Comparison of ENCODE assay signal across 19 cellular contexts in genomic region chr19:19570561-19570960, GRCh38. TPM values are rescaled to one million over a fixed set of nuclear protein-coding genes. Genes with fewer than 3 reads are reported as not detected.
A peak's percentile ranks its signal among the peaks of the same experiment; 100 is the strongest.
DNase-seq lines count a peak whose midpoint lies in the region; ATAC-seq and TF ChIP-seq lines count a peak whose summit lies in the region.
"Had no signal": no experiment of that assay in that cellular context is flagged by ENCODE, and none has a peak within 500 bp of the region (broad histone marks: within the 10 kb centered on the region; RNA-seq: fewer than 3 reads in every experiment).

No MANE protein-coding gene starts in this region.

- H3K27me3 ChIP-seq in osteoblast (ENCODE audit: insufficient read depth, low read length): no peaks in the 10 kb centered on the region
- H3K27me3 ChIP-seq: SJCRH30 had no signal

- no peak overlapping the region for H3K27ac ChIP-seq in osteoblast (ENCODE audit: low read depth, low read length)
- H3K27ac ChIP-seq: KMS-11, SJCRH30 had no signal

- no peaks in the 10 kb centered on the region for H3K9me3 ChIP-seq in osteoblast (ENCODE audit: low read depth, low read length)
- H3K9me3 ChIP-seq: SJCRH30 had no signal

- H3K36me3 ChIP-seq in osteoblast (ENCODE audit: insufficient read depth, low read length): no peaks in the 10 kb centered on the region
- H3K36me3 ChIP-seq: SJCRH30 had no signal

- H2AFZ ChIP-seq in osteoblast (ENCODE audit: low read length): no peak overlapping the region

- CTCF ChIA-PET in activated CD4-positive, alpha-beta memory T cell treated with anti-CD3 and anti-CD28 coated beads, Interleukin-2, amount 10 ng/mL, durations not matched to agents 7 days and 5 days (lab: Charles Lee): interaction anchor here (1.3 kb wide), 1 partner anchor 16 kb away, joined by 3 read pairs; no protein-coding TSS in a partner anchor
- CTCF ChIA-PET in activated CD4-positive, alpha-beta memory T cell treated with anti-CD3 and anti-CD28 coated beads for 36 hours (lab: Charles Lee): interaction anchor here (1.7 kb wide), 1 partner anchor 16 kb away, joined by 6 read pairs; no protein-coding TSS in a partner anchor

- no peaks in the 10 kb centered on the region for H3K27me3 Mint-ChIP-seq in activated CD4-positive, alpha-beta memory T cell treated with anti-CD3 and anti-CD28 coated beads, Interleukin-2, amount 10 ng/mL, durations not matched to agents 7 days and 5 days
- H3K27me3 Mint-ChIP-seq in activated CD4-positive, alpha-beta memory T cell treated with anti-CD3 and anti-CD28 coated beads for 36 hours: no peaks in the 10 kb centered on the region
- no peaks in the 10 kb centered on the region for H3K27me3 Mint-ChIP-seq in activated T-helper 17 cell treated with anti-CD3 and anti-CD28 coated beads, Interleukin-2, amount 50 U/mL, for 72 hours

- H3K4me3 Mint-ChIP-seq in activated CD4-positive, alpha-beta memory T cell treated with anti-CD3 and anti-CD28 coated beads, Interleukin-2, amount 10 ng/mL, durations not matched to agents 7 days and 5 days: no peak overlapping the region
- H3K4me3 Mint-ChIP-seq in activated CD4-positive, alpha-beta memory T cell treated with anti-CD3 and anti-CD28 coated beads for 36 hours: no peak overlapping the region
- H3K4me3 Mint-ChIP-seq in activated T-helper 17 cell treated with anti-CD3 and anti-CD28 coated beads, Interleukin-2, amount 50 U/mL, for 72 hours: no peak overlapping the region
- H3K4me3 Mint-ChIP-seq: H9 had no signal

- intact Hi-C loops in activated CD4-positive, alpha-beta memory T cell treated with anti-CD3 and anti-CD28 coated beads for 36 hours (cut with micrococcal nuclease): no loop called here

- H3K36me3 Mint-ChIP-seq in activated CD4-positive, alpha-beta memory T cell treated with anti-CD3 and anti-CD28 coated beads, Interleukin-2, amount 10 ng/mL, durations not matched to agents 7 days and 5 days (ENCODE audit: low read depth): peaks cover 49% of the 10 kb centered on the region
- H3K36me3 Mint-ChIP-seq in activated CD4-positive, alpha-beta memory T cell treated with anti-CD3 and anti-CD28 coated beads for 36 hours: peaks cover 26% of the 10 kb centered on the region
- peaks cover 66% of the 10 kb centered on the region for H3K36me3 Mint-ChIP-seq in activated T-helper 17 cell treated with anti-CD3 and anti-CD28 coated beads, Interleukin-2, amount 50 U/mL, for 72 hours (ENCODE audit: low read depth)

- H4K20me1 ChIP-seq in osteoblast (ENCODE audit: insufficient read depth, low read length): no peaks in the 10 kb centered on the region

- DNase-seq in activated CD4-positive, alpha-beta memory T cell treated with anti-CD3 and anti-CD28 coated beads, Interleukin-2, amount 10 ng/mL, durations not matched to agents 7 days and 5 days: no peak
- no peak for DNase-seq in activated CD4-positive, alpha-beta memory T cell treated with anti-CD3 and anti-CD28 coated beads for 36 hours
- peak; percentile 21 for DNase-seq in osteoblast (ENCODE audit: insufficient read length, low spot score, missing footprints)
- no peak for DNase-seq in T-helper 2 cell
- no peak for DNase-seq in T-helper 9 cell
- DNase-seq: 8988T, COR-L47, DMS 273 treated with DMSO at 0.1 percent for 48 hours, DND-41, H9, NCI-H1436, NCI-H1930, NCI-H345, NCI-H524 treated with DMSO at 0.1 percent for 48 hours, PC-3, SJCRH30 had no signal

- no peaks in the 10 kb centered on the region for H3K79me2 ChIP-seq in osteoblast (ENCODE audit: insufficient read depth, low read length)

- no peak overlapping the region for H3K4me2 ChIP-seq in osteoblast (ENCODE audit: insufficient read depth, low read length)
- H3K4me2 ChIP-seq: KMS-11 had no signal

- peaks cover 12% of the 10 kb centered on the region for H3K4me1 ChIP-seq in osteoblast (ENCODE audit: insufficient read depth, low read length)
- H3K4me1 ChIP-seq: SJCRH30 had no signal

- POLR2A ChIA-PET in activated CD4-positive, alpha-beta memory T cell treated with anti-CD3 and anti-CD28 coated beads, Interleukin-2, amount 10 ng/mL, durations not matched to agents 7 days and 5 days (lab: Charles Lee): no interaction called here
- POLR2A ChIA-PET in activated CD4-positive, alpha-beta memory T cell treated with anti-CD3 and anti-CD28 coated beads for 36 hours (lab: Charles Lee): interaction anchor here (1.0 kb wide), 1 partner anchor 17 kb away, joined by 3 read pairs; no protein-coding TSS in a partner anchor

- no peak for ATAC-seq in activated T-helper 17 cell treated with anti-CD3 and anti-CD28 coated beads, Interleukin-2, amount 50 U/mL, for 72 hours (replicated peaks)
- ATAC-seq: PC-3 had no signal

- peaks cover 10% of the 10 kb centered on the region for H3K4me1 Mint-ChIP-seq in activated CD4-positive, alpha-beta memory T cell treated with anti-CD3 and anti-CD28 coated beads, Interleukin-2, amount 10 ng/mL, durations not matched to agents 7 days and 5 days
- peaks cover 8% of the 10 kb centered on the region for H3K4me1 Mint-ChIP-seq in activated CD4-positive, alpha-beta memory T cell treated with anti-CD3 and anti-CD28 coated beads for 36 hours (ENCODE audit: low read depth)
- peaks cover 11% of the 10 kb centered on the region for H3K4me1 Mint-ChIP-seq in activated T-helper 17 cell treated with anti-CD3 and anti-CD28 coated beads, Interleukin-2, amount 50 U/mL, for 72 hours

- H3K4me3 ChIP-seq in osteoblast (ENCODE audit: insufficient read depth, low read length): no peak overlapping the region
- H3K4me3 ChIP-seq: SJCRH30 had no signal

- peak overlapping the region; percentile 5 for H3K27ac Mint-ChIP-seq in activated CD4-positive, alpha-beta memory T cell treated with anti-CD3 and anti-CD28 coated beads, Interleukin-2, amount 10 ng/mL, durations not matched to agents 7 days and 5 days
- H3K27ac Mint-ChIP-seq in activated CD4-positive, alpha-beta memory T cell treated with anti-CD3 and anti-CD28 coated beads for 36 hours: no peak overlapping the region
- peak overlapping the region; percentile 53 for H3K27ac Mint-ChIP-seq in activated T-helper 17 cell treated with anti-CD3 and anti-CD28 coated beads, Interleukin-2, amount 50 U/mL, for 72 hours

- no peak for TF ChIP-seq CTCF in osteoblast (IDR thresholded peaks at IDR 0.05; ENCODE audit: extremely low read depth, low read depth, low read length)

- H3K9me3 Mint-ChIP-seq in activated CD4-positive, alpha-beta memory T cell treated with anti-CD3 and anti-CD28 coated beads, Interleukin-2, amount 10 ng/mL, durations not matched to agents 7 days and 5 days: no peaks in the 10 kb centered on the region
- no peaks in the 10 kb centered on the region for H3K9me3 Mint-ChIP-seq in activated CD4-positive, alpha-beta memory T cell treated with anti-CD3 and anti-CD28 coated beads for 36 hours
- H3K9me3 Mint-ChIP-seq in activated T-helper 17 cell treated with anti-CD3 and anti-CD28 coated beads, Interleukin-2, amount 50 U/mL, for 72 hours: no peaks in the 10 kb centered on the region

RNA-seq across cellular contexts. Expression of gene CILP2, which starts 32.5 kb away (rescaled TPM):
- total RNA-seq in activated CD4-positive, alpha-beta memory T cell treated with anti-CD3 and anti-CD28 coated beads, Interleukin-2, amount 10 ng/mL, durations not matched to agents 7 days and 5 days: under 1 TPM in 1 of 2 experiments, not detected in 1; 0.08 TPM
- under 1 TPM; 0.44 to 0.50 TPM for total RNA-seq in activated CD4-positive, alpha-beta memory T cell treated with anti-CD3 and anti-CD28 coated beads for 36 hours
- under 1 TPM; 0.26 to 0.97 TPM for total RNA-seq in activated T-helper 17 cell treated with anti-CD3 and anti-CD28 coated beads, Interleukin-2, amount 50 U/mL, for 72 hours
- total RNA-seq in osteoblast: 0.72 and 0.88 TPM in 2 replicates
- total RNA-seq: HT-29 had no signal

RNA-seq across cellular contexts. Expression of gene YJEFN3, which starts 41.9 kb away (rescaled TPM):
- 1 to 10 TPM; 8.2 to 8.7 TPM for total RNA-seq in activated CD4-positive, alpha-beta memory T cell treated with anti-CD3 and anti-CD28 coated beads, Interleukin-2, amount 10 ng/mL, durations not matched to agents 7 days and 5 days
- 1 to 10 TPM; 6.9 to 8.2 TPM for total RNA-seq in activated CD4-positive, alpha-beta memory T cell treated with anti-CD3 and anti-CD28 coated beads for 36 hours
- total RNA-seq in activated T-helper 17 cell treated with anti-CD3 and anti-CD28 coated beads, Interleukin-2, amount 50 U/mL, for 72 hours: 10 to 100 TPM in 1 of 2 donors, 1 to 10 TPM in 1; 6.7 to 10.3 TPM
- under 0.01 and 0.29 TPM in 2 replicates for total RNA-seq in osteoblast

RNA-seq across cellular contexts. Expression of gene PBX4, which starts 47.9 kb away (rescaled TPM):
- 10 to 100 TPM; 49.0 to 55.6 TPM for total RNA-seq in activated CD4-positive, alpha-beta memory T cell treated with anti-CD3 and anti-CD28 coated beads, Interleukin-2, amount 10 ng/mL, durations not matched to agents 7 days and 5 days
- total RNA-seq in activated CD4-positive, alpha-beta memory T cell treated with anti-CD3 and anti-CD28 coated beads for 36 hours: 10 to 100 TPM; 44.9 to 45.7 TPM
- total RNA-seq in activated T-helper 17 cell treated with anti-CD3 and anti-CD28 coated beads, Interleukin-2, amount 50 U/mL, for 72 hours: 100 to 1,000 TPM in 1 of 2 donors, 10 to 100 TPM in 1; 63.9 to 101 TPM
- 0.36 and 0.88 TPM in 2 replicates for total RNA-seq in osteoblast

RNA-seq across cellular contexts. Expression of gene NDUFA13, which starts 54.5 kb away (rescaled TPM):
- 100 to 1,000 TPM; 371 to 388 TPM for total RNA-seq in activated CD4-positive, alpha-beta memory T cell treated with anti-CD3 and anti-CD28 coated beads, Interleukin-2, amount 10 ng/mL, durations not matched to agents 7 days and 5 days
- 100 to 1,000 TPM; 365 to 374 TPM for total RNA-seq in activated CD4-positive, alpha-beta memory T cell treated with anti-CD3 and anti-CD28 coated beads for 36 hours
- total RNA-seq in activated T-helper 17 cell treated with anti-CD3 and anti-CD28 coated beads, Interleukin-2, amount 50 U/mL, for 72 hours: 100 to 1,000 TPM; 276 to 397 TPM
- total RNA-seq in osteoblast: 160 and 202 TPM in 2 replicates

RNA-seq across cellular contexts. Expression of gene TSSK6, which starts 55.2 kb away (rescaled TPM):
- 1 to 10 TPM; 5.3 to 5.7 TPM for total RNA-seq in activated CD4-positive, alpha-beta memory T cell treated with anti-CD3 and anti-CD28 coated beads, Interleukin-2, amount 10 ng/mL, durations not matched to agents 7 days and 5 days
- 1 to 10 TPM; 3.1 to 4.7 TPM for total RNA-seq in activated CD4-positive, alpha-beta memory T cell treated with anti-CD3 and anti-CD28 coated beads for 36 hours
- 1 to 10 TPM; 4.1 to 4.5 TPM for total RNA-seq in activated T-helper 17 cell treated with anti-CD3 and anti-CD28 coated beads, Interleukin-2, amount 50 U/mL, for 72 hours
- total RNA-seq in osteoblast: 2.7 and 4.3 TPM in 2 replicates

Comparison
In these comparisons a context has a peak if more than half of its experiments do, and no peak if none do; other contexts are left out.
1. RNA of gene PBX4, which starts 47.9 kb away (total RNA-seq): 63.9 to 101 TPM in activated T-helper 17 cell treated with anti-CD3 and anti-CD28 coated beads, Interleukin-2, amount 50 U/mL, for 72 hours, 49.0 to 55.6 TPM in activated CD4-positive, alpha-beta memory T cell treated with anti-CD3 and anti-CD28 coated beads, Interleukin-2, amount 10 ng/mL, durations not matched to agents 7 days and 5 days and 44.9 to 45.7 TPM in activated CD4-positive, alpha-beta memory T cell treated with anti-CD3 and anti-CD28 coated beads for 36 hours; 0.36 to 0.88 TPM in osteoblast; every median in the first group is over 10 times any median in the second.